ENCODE assay signal across 15 cellular contexts in the genomic region with DNA sequence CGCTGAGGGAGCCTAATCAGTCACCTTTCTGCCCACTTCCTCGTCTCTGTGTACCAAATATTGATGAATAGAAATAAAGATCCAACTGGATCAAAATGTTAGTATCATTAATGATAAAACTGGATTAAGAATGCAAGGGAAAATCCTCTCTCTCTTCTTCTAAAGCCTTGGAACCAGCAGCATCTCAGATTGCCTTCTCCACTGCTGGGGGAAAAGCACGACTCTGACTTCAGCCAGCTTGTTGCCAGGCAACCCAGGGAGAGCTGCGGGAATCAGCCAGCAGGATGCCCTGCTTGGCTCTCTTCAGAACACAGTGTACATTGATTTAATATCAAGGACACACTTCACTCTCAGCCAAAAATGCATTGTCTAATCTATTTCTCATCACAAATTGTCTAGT. TPM values are rescaled to one million over a fixed set of nuclear protein-coding genes. Genes with fewer than 3 reads are reported as not detected.
DNase-seq lines count a peak whose midpoint lies in the region; ATAC-seq and TF ChIP-seq lines count a peak whose summit lies in the region.
"Had no signal": no experiment of that assay in that cellular context is flagged by ENCODE, and none has a peak within 500 bp of the region (broad histone marks: within the 10 kb centered on the region; RNA-seq: fewer than 3 reads in every experiment).

No MANE protein-coding gene starts in this region.

- ATAC-seq in GM21737 (IDR thresholded peaks at IDR 0.05; ENCODE audit: unreplicated experiment) (no peak), left colon (no peak), HG03196 (IDR thresholded peaks at IDR 0.05; ENCODE audit: unreplicated experiment) (no peak)
- ATAC-seq in activated T-helper 17 cell treated with anti-CD3 and anti-CD28 coated beads, Interleukin-2, amount 50 U/mL, for 72 hours (replicated peaks), result no peak

- no peak overlapping the region for H3K4me3 Mint-ChIP-seq in activated T-helper 17 cell treated with anti-CD3 and anti-CD28 coated beads, Interleukin-2, amount 50 U/mL, for 72 hours
- H3K4me3 Mint-ChIP-seq: activated naive CD4-positive, alpha-beta T cell treated with anti-CD3 and anti-CD28 coated beads for 36 hours had no signal

- H3K27me3 ChIP-seq in A673 (replicated peaks; ENCODE audit: insufficient read depth, low read depth, low read length, poor library complexity), result no peaks in the 10 kb centered on the region
- H3K27me3 ChIP-seq: right atrium auricular region had no signal

- no peak overlapping the region for H3K27ac ChIP-seq in A673 (ENCODE audit: low read depth, low read length, poor library complexity, severe bottlenecking)
- H3K27ac ChIP-seq: HL-60, right atrium auricular region had no signal

- no peaks in the 10 kb centered on the region for H3K36me3 Mint-ChIP-seq in activated T-helper 17 cell treated with anti-CD3 and anti-CD28 coated beads, Interleukin-2, amount 50 U/mL, for 72 hours (ENCODE audit: low read depth)

- DNase-seq in A673 (ENCODE audit: low spot score), result peak; percentile 52
- peak; percentile 80 for DNase-seq in NCI-H1105 (lab: John Stamatoyannopoulos, UW)
- DNase-seq in astrocyte of the cerebellum (ENCODE audit: low read depth), result peak; percentile 11
- DNase-seq in inferior parietal cortex (ENCODE audit: extremely low spot score), result peak; percentile 63
- DNase-seq in left colon, result no peak
- DNase-seq: activated CD8-positive, alpha-beta memory T cell treated with anti-CD3 and anti-CD28 coated beads for 24 hours; activated naive CD4-positive, alpha-beta T cell treated with anti-CD3 and anti-CD28 coated beads for 36 hours; stimulated activated CD4-positive, alpha-beta T cell treated with anti-CD3 and anti-CD28 coated beads, Interleukin-4, amount 100 ng/mL, for 4 hours; stimulated activated naive CD4-positive, alpha-beta T cell treated with Interleukin-2 at 50 U/mL for 16 hours had no signal

- POLR2A ChIA-PET in A673 (lab: Charles Lee; ENCODE audit: low non-redundant PET), result no interaction called here

- CTCF ChIA-PET in A673 (lab: Charles Lee), result no interaction called here

- H3K27me3 Mint-ChIP-seq in activated T-helper 17 cell treated with anti-CD3 and anti-CD28 coated beads, Interleukin-2, amount 50 U/mL, for 72 hours, result peaks cover 35% of the 10 kb centered on the region

- in situ Hi-C loops in astrocyte of the cerebellum (cut with HindIII; ENCODE audit: low sequenced_read_pairs), result no loop called here

- no peaks in the 10 kb centered on the region for H3K4me1 Mint-ChIP-seq in activated T-helper 17 cell treated with anti-CD3 and anti-CD28 coated beads, Interleukin-2, amount 50 U/mL, for 72 hours

- intact Hi-C loops in A673 (cut with micrococcal nuclease; ENCODE audit: unreplicated experiment), result no loop called here
- intact Hi-C loops in left colon (cut with DNase I, micrococcal nuclease), result no loop called here

- TF ChIP-seq CTCF in A673 (conservative IDR thresholded peaks at IDR 0.05; ENCODE audit: low read depth, low read length) (no peak), astrocyte of the cerebellum (IDR thresholded peaks at IDR 0.05; ENCODE audit: low read depth, low read length, missing control alignments) (no peak)

- no peaks in the 10 kb centered on the region for H3K36me3 ChIP-seq in A673 (ENCODE audit: insufficient read depth, low read length, poor library complexity, severe bottlenecking)
- H3K36me3 ChIP-seq: right atrium auricular region had no signal

- H3K4me1 ChIP-seq in A673 (ENCODE audit: insufficient read depth, low read length, poor library complexity, severe bottlenecking), result peaks cover 21% of the 10 kb centered on the region
- H3K4me1 ChIP-seq: right atrium auricular region had no signal

- no peak overlapping the region for H3K27ac Mint-ChIP-seq in activated T-helper 17 cell treated with anti-CD3 and anti-CD28 coated beads, Interleukin-2, amount 50 U/mL, for 72 hours
- H3K27ac Mint-ChIP-seq: activated naive CD4-positive, alpha-beta T cell treated with anti-CD3 and anti-CD28 coated beads for 36 hours had no signal

- H3K9me3 ChIP-seq in A673 (ENCODE audit: low read depth, low read length, poor library complexity, severe bottlenecking), result no peaks in the 10 kb centered on the region
- H3K9me3 ChIP-seq: right atrium auricular region had no signal

- H3K9me3 Mint-ChIP-seq in activated T-helper 17 cell treated with anti-CD3 and anti-CD28 coated beads, Interleukin-2, amount 50 U/mL, for 72 hours, result no peaks in the 10 kb centered on the region
- H3K9me3 Mint-ChIP-seq: activated naive CD4-positive, alpha-beta T cell treated with anti-CD3 and anti-CD28 coated beads for 36 hours had no signal

- H3K4me3 ChIP-seq in A673 (ENCODE audit: low read depth, low read length, poor library complexity, severe bottlenecking), result no peak overlapping the region
- no peak overlapping the region for H3K4me3 ChIP-seq in astrocyte of the cerebellum (ENCODE audit: low read depth, low read length)
- H3K4me3 ChIP-seq: right atrium auricular region had no signal

- no TSS peak for BruUV-seq in A673 (replicated peaks; lab: Mats Ljungman, UMichigan)

RNA-seq across cellular contexts. Expression of gene VWA5A, which starts 28.8 kb away (rescaled TPM):
- 11.2 and 12.8 TPM in 2 replicates for total RNA-seq in A673 (2021)
- total RNA-seq in left colon, result 10 to 100 TPM; 48.8 to 59.8 TPM
- 1 to 10 TPM; 5.3 to 6.3 TPM for total RNA-seq in activated T-helper 17 cell treated with anti-CD3 and anti-CD28 coated beads, Interleukin-2, amount 50 U/mL, for 72 hours

RNA-seq across cellular contexts. Expression of gene OR10G7, which starts 45.3 kb away (rescaled TPM):
- total RNA-seq in A673 (2021), result not detected in 2 replicates
- total RNA-seq in left colon, result not detected
- total RNA-seq in activated T-helper 17 cell treated with anti-CD3 and anti-CD28 coated beads, Interleukin-2, amount 50 U/mL, for 72 hours, result not detected
- total RNA-seq: activated naive CD4-positive, alpha-beta T cell treated with anti-CD3 and anti-CD28 coated beads for 36 hours; H1; right atrium auricular region had no signal

RNA-seq across cellular contexts. Expression of gene OR10G8, which starts 59.8 kb away (rescaled TPM):
- not detected in 2 replicates for total RNA-seq in A673 (2021)
- not detected for total RNA-seq in left colon
- total RNA-seq in activated T-helper 17 cell treated with anti-CD3 and anti-CD28 coated beads, Interleukin-2, amount 50 U/mL, for 72 hours, result not detected
- total RNA-seq: activated naive CD4-positive, alpha-beta T cell treated with anti-CD3 and anti-CD28 coated beads for 36 hours; H1; right atrium auricular region had no signal

Comparison
In these comparisons a context has a peak if more than half of its experiments do, and no peak if none do; other contexts are left out.
1. DNase-seq: peak in A673 (single experiment), NCI-H1105 (single experiment), astrocyte of the cerebellum (single experiment) and inferior parietal cortex (single experiment); none in left colon (0 of 2).